Comparison of ENCODE assay signal across 10 cellular contexts in genomic region chr3:50592568-50592967, GRCh38. TPM values are rescaled to one million over a fixed set of nuclear protein-coding genes. Genes with fewer than 3 reads are reported as not detected.
A peak's percentile ranks its signal among the peaks of the same experiment; 100 is the strongest.
DNase-seq lines count a peak whose midpoint lies in the region; ATAC-seq and TF ChIP-seq lines count a peak whose summit lies in the region.
"Had no signal": no experiment of that assay in that cellular context is flagged by ENCODE, and none has a peak within 500 bp of the region (broad histone marks: within the 10 kb centered on the region; RNA-seq: fewer than 3 reads in every experiment).

No MANE protein-coding gene starts in this region.

- peak overlapping the region; percentile 55 for H3K4me3 Mint-ChIP-seq in activated T-helper 2 cell treated with anti-CD3 and anti-CD28 coated beads, Interferon-gamma antibody, Interleukin-2, Interleukin-4, amounts not matched to agents 10 μg/mL and 5 μg/mL and 100 μg/mL, durations not matched to agents 14 hours and 24 hours and 36 hours (ENCODE audit: low read depth)
- no peak overlapping the region for H3K4me3 Mint-ChIP-seq in progenitor cell of endocrine pancreas (ENCODE audit: low read depth)

- H3K4me2 ChIP-seq in BLaER1 treated with 17β-estradiol and CSF1 and Interleukin-3, amounts not matched to agents 10 nM and 100 nM = peak overlapping the region; percentile 85 to 98 (median 96)

- no peak for DNase-seq in activated T-helper 2 cell treated with anti-CD3 and anti-CD28 coated beads, Interferon-gamma antibody, Interleukin-2, Interleukin-4, amounts not matched to agents 10 μg/mL and 5 μg/mL and 100 μg/mL, durations not matched to agents 14 hours and 24 hours and 36 hours (ENCODE audit: low spot score)
- DNase-seq in mucosa of descending colon (peak in 2 of 3 donors; percentile 59 to 61), tibial nerve (ENCODE audit: low spot score in 2 of 2) (no peak), progenitor cell of endocrine pancreas (ENCODE audit: low spot score, unreplicated experiment) (no peak)
- DNase-seq: OCI-M1; stimulated activated CD4-positive, alpha-beta T cell treated with anti-CD3 and anti-CD28 coated beads, Interleukin-4, amount 100 ng/mL, for 24 hours had no signal

- 33 to 41% methylated on average over 5 of the region's 5 CpGs for WGBS in tibial nerve, 2 donors

- no peaks in the 10 kb centered on the region for H3K9me3 ChIP-seq in BLaER1 treated with 17β-estradiol and CSF1 and Interleukin-3, amounts not matched to agents 10 nM and 100 nM (replicated peaks in 1 of 11)
- H3K9me3 ChIP-seq in KOPT-K1 (ENCODE audit: insufficient read depth, low read length, poor library complexity, severe bottlenecking) = no peaks in the 10 kb centered on the region
- no peaks in the 10 kb centered on the region for H3K9me3 ChIP-seq in mucosa of descending colon
- no peaks in the 10 kb centered on the region for H3K9me3 ChIP-seq in tibial nerve

- no peak for TF ChIP-seq EP300 in tibial nerve (IDR thresholded peaks at IDR 0.05)

- H3K4me3 ChIP-seq in BLaER1 treated with 17β-estradiol and CSF1 and Interleukin-3, amounts not matched to agents 10 nM and 100 nM = peak overlapping the region in 3 of 10 experiments; percentile 16 to 56 (median 21); a peak in 6 of 20 replicates
- H3K4me3 ChIP-seq in mucosa of descending colon (no peak overlapping the region), tibial nerve (no peak overlapping the region)

- ATAC-seq in mucosa of descending colon (peak; percentile 68), GM18873 (IDR thresholded peaks at IDR 0.05; ENCODE audit: low FRiP score, unreplicated experiment) (no peak), HG03280 (IDR thresholded peaks at IDR 0.05; ENCODE audit: unreplicated experiment) (no peak)

- no peaks in the 10 kb centered on the region for H3K9me3 Mint-ChIP-seq in activated T-helper 2 cell treated with anti-CD3 and anti-CD28 coated beads, Interferon-gamma antibody, Interleukin-2, Interleukin-4, amounts not matched to agents 10 μg/mL and 5 μg/mL and 100 μg/mL, durations not matched to agents 14 hours and 24 hours and 36 hours
- H3K9me3 Mint-ChIP-seq in progenitor cell of endocrine pancreas (ENCODE audit: low read depth) = no peaks in the 10 kb centered on the region

- peak overlapping the region; percentile 45 to 90 (median 83); a peak in 20 of 22 replicates for H3K9ac ChIP-seq in BLaER1 treated with 17β-estradiol and CSF1 and Interleukin-3, amounts not matched to agents 10 nM and 100 nM

- H3K36me3 Mint-ChIP-seq in activated T-helper 2 cell treated with anti-CD3 and anti-CD28 coated beads, Interferon-gamma antibody, Interleukin-2, Interleukin-4, amounts not matched to agents 10 μg/mL and 5 μg/mL and 100 μg/mL, durations not matched to agents 14 hours and 24 hours and 36 hours (ENCODE audit: low read depth) = peaks cover 37% of the 10 kb centered on the region
- no peaks in the 10 kb centered on the region for H3K36me3 Mint-ChIP-seq in progenitor cell of endocrine pancreas (ENCODE audit: insufficient read depth)

- no peaks in the 10 kb centered on the region for H3K27me3 ChIP-seq in BLaER1 treated with 17β-estradiol and CSF1 and Interleukin-3, amounts not matched to agents 10 nM and 100 nM
- no peaks in the 10 kb centered on the region for H3K27me3 ChIP-seq in tibial nerve

- H3K4me1 ChIP-seq in BLaER1 treated with 17β-estradiol and CSF1 and Interleukin-3, amounts not matched to agents 10 nM and 100 nM = peaks cover 36 to 93% (median 70%) of the 10 kb centered on the region in 10 experiments
- H3K4me1 ChIP-seq in mucosa of descending colon (ENCODE audit: low read depth) (peaks cover 12% of the 10 kb centered on the region), tibial nerve (peaks cover 0 to 25% (median 20%) of the 10 kb centered on the region in 4 donors)

- H3K36me3 ChIP-seq in BLaER1 treated with 17β-estradiol and CSF1 and Interleukin-3, amounts not matched to agents 10 nM and 100 nM = 0 out of 22 replicates have a peak, but pooled peaks cover 0 to 3% (median 0%) of the 10 kb centered on the region in 11 experiments
- H3K36me3 ChIP-seq in KOPT-K1 (ENCODE audit: insufficient read depth, low read length) (no peaks in the 10 kb centered on the region), mucosa of descending colon (ENCODE audit: low read depth) (no peaks in the 10 kb centered on the region), tibial nerve (no peaks in the 10 kb centered on the region)

- H3K27ac Mint-ChIP-seq in activated T-helper 2 cell treated with anti-CD3 and anti-CD28 coated beads, Interferon-gamma antibody, Interleukin-2, Interleukin-4, amounts not matched to agents 10 μg/mL and 5 μg/mL and 100 μg/mL, durations not matched to agents 14 hours and 24 hours and 36 hours = peak overlapping the region; percentile 98
- no peak overlapping the region for H3K27ac Mint-ChIP-seq in progenitor cell of endocrine pancreas

- H4K20me1 ChIP-seq in BLaER1 treated with 17β-estradiol and CSF1 and Interleukin-3, amounts not matched to agents 10 nM and 100 nM = no peaks in the 10 kb centered on the region

- TF ChIP-seq POLR2A in tibial nerve (IDR thresholded peaks at IDR 0.05) = no peak

- TF ChIP-seq CTCF in mucosa of descending colon (IDR thresholded peaks at IDR 0.05) (no peak), tibial nerve (IDR thresholded peaks at IDR 0.05) (no peak), progenitor cell of endocrine pancreas (IDR thresholded peaks at IDR 0.05; ENCODE audit: unreplicated experiment) (no peak)

- H3K4me1 Mint-ChIP-seq in activated T-helper 2 cell treated with anti-CD3 and anti-CD28 coated beads, Interferon-gamma antibody, Interleukin-2, Interleukin-4, amounts not matched to agents 10 μg/mL and 5 μg/mL and 100 μg/mL, durations not matched to agents 14 hours and 24 hours and 36 hours (ENCODE audit: low read depth) = peaks cover 74% of the 10 kb centered on the region
- no peaks in the 10 kb centered on the region for H3K4me1 Mint-ChIP-seq in progenitor cell of endocrine pancreas (ENCODE audit: low read depth)

- H3K27ac ChIP-seq in BLaER1 treated with 17β-estradiol and CSF1 and Interleukin-3, amounts not matched to agents 10 nM and 100 nM = peak overlapping the region; percentile 65 to 99 (median 94)
- peak overlapping the region; percentile 100 for H3K27ac ChIP-seq in KOPT-K1 (ENCODE audit: low read depth, low read length, poor library complexity, severe bottlenecking)
- H3K27ac ChIP-seq in tibial nerve = peak overlapping the region in 1 of 4 donors; percentile 44

- H3K27me3 Mint-ChIP-seq in activated T-helper 2 cell treated with anti-CD3 and anti-CD28 coated beads, Interferon-gamma antibody, Interleukin-2, Interleukin-4, amounts not matched to agents 10 μg/mL and 5 μg/mL and 100 μg/mL, durations not matched to agents 14 hours and 24 hours and 36 hours (ENCODE audit: low read depth) = no peaks in the 10 kb centered on the region
- peaks cover 4% of the 10 kb centered on the region for H3K27me3 Mint-ChIP-seq in progenitor cell of endocrine pancreas

- intact Hi-C loops in activated T-helper 2 cell treated with anti-CD3 and anti-CD28 coated beads, Interferon-gamma antibody, Interleukin-2, Interleukin-4, amounts not matched to agents 10 μg/mL and 5 μg/mL and 100 μg/mL, durations not matched to agents 14 hours and 24 hours and 36 hours (cut with micrococcal nuclease) = no loop called here
- intact Hi-C loops in mucosa of descending colon (cut with DNase I, micrococcal nuclease) = no loop called here

RNA-seq across cellular contexts. Expression of gene CISH, which starts 19.0 kb away (rescaled TPM):
- total RNA-seq in activated T-helper 2 cell treated with anti-CD3 and anti-CD28 coated beads, Interferon-gamma antibody, Interleukin-2, Interleukin-4, amounts not matched to agents 10 μg/mL and 5 μg/mL and 100 μg/mL, durations not matched to agents 14 hours and 24 hours and 36 hours = 351 and 355 TPM in 2 replicates
- total RNA-seq in mucosa of descending colon (10 to 100 TPM; 12.7 to 21.4 (median 19.2) TPM), tibial nerve (10 to 100 TPM in 1 of 4 donors, 1 to 10 TPM in 3; 5.5 to 15.5 (median 5.8) TPM), progenitor cell of endocrine pancreas (4.9 and 5.2 TPM in 2 replicates)

RNA-seq across cellular contexts. Expression of gene HEMK1, which starts 23.2 kb away (rescaled TPM):
- total RNA-seq in activated T-helper 2 cell treated with anti-CD3 and anti-CD28 coated beads, Interferon-gamma antibody, Interleukin-2, Interleukin-4, amounts not matched to agents 10 μg/mL and 5 μg/mL and 100 μg/mL, durations not matched to agents 14 hours and 24 hours and 36 hours = 61.7 and 68.7 TPM in 2 replicates
- total RNA-seq in mucosa of descending colon (10 to 100 TPM; 19.7 to 29.9 (median 22.6) TPM), tibial nerve (10 to 100 TPM in 1 of 4 donors, 1 to 10 TPM in 3; 6.9 to 10.2 (median 8.8) TPM), progenitor cell of endocrine pancreas (23.0 and 23.7 TPM in 2 replicates)

RNA-seq across cellular contexts. Expression of gene MAPKAPK3, which starts 24.4 kb away (rescaled TPM):
- total RNA-seq in activated T-helper 2 cell treated with anti-CD3 and anti-CD28 coated beads, Interferon-gamma antibody, Interleukin-2, Interleukin-4, amounts not matched to agents 10 μg/mL and 5 μg/mL and 100 μg/mL, durations not matched to agents 14 hours and 24 hours and 36 hours = 178 and 190 TPM in 2 replicates
- total RNA-seq in mucosa of descending colon (10 to 100 TPM; 21.5 to 33.5 (median 25.5) TPM), tibial nerve (10 to 100 TPM; 17.2 to 53.7 (median 18.0) TPM), progenitor cell of endocrine pancreas (40.8 and 42.6 TPM in 2 replicates)

RNA-seq across cellular contexts. Expression of gene C3orf18, which starts 25.0 kb away (rescaled TPM):
- 35.2 and 37.2 TPM in 2 replicates for total RNA-seq in activated T-helper 2 cell treated with anti-CD3 and anti-CD28 coated beads, Interferon-gamma antibody, Interleukin-2, Interleukin-4, amounts not matched to agents 10 μg/mL and 5 μg/mL and 100 μg/mL, durations not matched to agents 14 hours and 24 hours and 36 hours
- total RNA-seq in mucosa of descending colon = 10 to 100 TPM in 1 of 3 donors, 1 to 10 TPM in 2; 1.5 to 14.1 (median 2.5) TPM
- 10 to 100 TPM; 12.2 to 21.1 (median 19.1) TPM for total RNA-seq in tibial nerve
- 12.0 and 12.5 TPM in 2 replicates for total RNA-seq in progenitor cell of endocrine pancreas

Comparison
In these comparisons a context has a peak if more than half of its experiments do, and no peak if none do; other contexts are left out.
1. DNase-seq: peak in mucosa of descending colon (2 of 3); none in activated T-helper 2 cell treated with anti-CD3 and anti-CD28 coated beads, Interferon-gamma antibody, Interleukin-2, Interleukin-4, amounts not matched to agents 10 μg/mL and 5 μg/mL and 100 μg/mL, durations not matched to agents 14 hours and 24 hours and 36 hours (single experiment), tibial nerve (0 of 2) and progenitor cell of endocrine pancreas (single experiment).
2. RNA of gene CISH, which starts 19.0 kb away (total RNA-seq): 351 to 355 TPM in activated T-helper 2 cell treated with anti-CD3 and anti-CD28 coated beads, Interferon-gamma antibody, Interleukin-2, Interleukin-4, amounts not matched to agents 10 μg/mL and 5 μg/mL and 100 μg/mL, durations not matched to agents 14 hours and 24 hours and 36 hours; 12.7 to 21.4 TPM in mucosa of descending colon, 5.5 to 15.5 TPM in tibial nerve and 4.9 to 5.2 TPM in progenitor cell of endocrine pancreas; every median in the first group is over 10 times any median in the second.